In genomic region chr6:21587925-21588811, GRCh38 we compare ENCODE assay signal across 8 cellular contexts. TPM values are rescaled to one million over a fixed set of nuclear protein-coding genes. Genes with fewer than 3 reads are reported as not detected.
DNase-seq lines count a peak whose midpoint lies in the region; ATAC-seq and TF ChIP-seq lines count a peak whose summit lies in the region.

No MANE protein-coding gene starts in this region.

- H3K4me1 ChIP-seq in HUES64 (ENCODE audit: insufficient read depth, low read length) (peaks cover 17% of the 10 kb centered on the region; the same call in 1 of the 2 replicates), right cardiac atrium (ENCODE audit: control insufficient read depth, insufficient read depth, low read length) (no peaks in the 10 kb centered on the region), prostate gland (replicated peaks) (no peaks in the 10 kb centered on the region)

- H3K27ac ChIP-seq in HUES64 (ENCODE audit: low read depth, low read length) (no peak overlapping the region), right cardiac atrium (ENCODE audit: low read length) (peak overlapping the region; percentile 65), prostate gland (peak overlapping the region; percentile 88 to 89)

- peak; percentile 4 for TF ChIP-seq POLR2A in prostate gland (IDR thresholded peaks at IDR 0.05)

- under 1% methylated on average over 64 of the region's 64 CpGs for WGBS in HUES64
- under 1% methylated on average over 64 of the region's 64 CpGs for WGBS in right cardiac atrium
- WGBS in prostate gland, result under 1% methylated on average over 59 of the region's 64 CpGs

- DNase-seq in GM06990 (ENCODE audit: extremely low read depth, insufficient read length), result peak; percentile 90
- DNase-seq in RKO (ENCODE audit: low spot score), result peak; percentile 70
- peak in 49 of 58 donors; percentile 18 to 86 (median 56) for DNase-seq in anterior cingulate cortex (lab: John Stamatoyannopoulos, UW)
- DNase-seq in right cardiac atrium, result peak; percentile 56 to 84 (median 83)
- DNase-seq in prostate gland (ENCODE audit: low spot score), result peak; percentile 61
- DNase-seq in middle frontal gyrus (ENCODE audit: extremely low spot score, low spot score), result no peak

- TF ChIP-seq CTCF in GM06990 (IDR thresholded peaks at IDR 0.05; ENCODE audit: insufficient read depth, low read length, poor library complexity, severe bottlenecking), result no peak
- no peak for TF ChIP-seq CTCF in prostate gland (IDR thresholded peaks at IDR 0.05)

- ATAC-seq in GM21619 (IDR thresholded peaks at IDR 0.05; ENCODE audit: unreplicated experiment) (peak; percentile 28), right cardiac atrium (peak; percentile 67 to 71)

- intact Hi-C loops in right cardiac atrium (cut with DNase I) (loop anchor here (5.0 to 10.0 kb wide), 7 partner anchors 243 to 1026 kb away; no protein-coding TSS in a partner anchor), prostate gland (cut with DNase I) (loop anchor here (2.0 to 10.0 kb wide), 3 partner anchors 253 to 1023 kb away; no protein-coding TSS in a partner anchor)

- H3K27me3 ChIP-seq in GM06990 (replicated peaks; ENCODE audit: control insufficient read depth, insufficient read depth, low read length) (no peaks in the 10 kb centered on the region), HUES64 (ENCODE audit: insufficient read depth, low read length) (peaks cover 31% of the 10 kb centered on the region), right cardiac atrium (ENCODE audit: control insufficient read depth, insufficient read depth) (no peaks in the 10 kb centered on the region), prostate gland (replicated peaks; ENCODE audit: insufficient read depth) (no peaks in the 10 kb centered on the region)

- peak overlapping the region; percentile 82 for H3K4me3 ChIP-seq in GM06990 (replicated peaks; ENCODE audit: low read depth, low read length)
- H3K4me3 ChIP-seq in HUES64 (ENCODE audit: low read length), result peak overlapping the region; percentile 75
- peak overlapping the region; percentile 58 for H3K4me3 ChIP-seq in right cardiac atrium (ENCODE audit: low read length)
- H3K4me3 ChIP-seq in prostate gland, result peak overlapping the region; percentile 57 to 58

- H3K36me3 ChIP-seq in GM06990 (ENCODE audit: control insufficient read depth, insufficient read depth, low read length), result no peaks in the 10 kb centered on the region
- no peaks in the 10 kb centered on the region for H3K36me3 ChIP-seq in HUES64 (ENCODE audit: insufficient read depth, low read length)
- H3K36me3 ChIP-seq in prostate gland, result no peaks in the 10 kb centered on the region

- no peaks in the 10 kb centered on the region for H3K9me3 ChIP-seq in HUES64 (ENCODE audit: insufficient read depth, low read depth, low read length)
- no peaks in the 10 kb centered on the region for H3K9me3 ChIP-seq in right cardiac atrium (ENCODE audit: control insufficient read depth, low read length)
- no peaks in the 10 kb centered on the region for H3K9me3 ChIP-seq in prostate gland

- peak overlapping the region; percentile 68 for H3K9ac ChIP-seq in HUES64 (ENCODE audit: low read depth, low read length)

RNA-seq across cellular contexts. Expression of gene SOX4, which starts 5.4 kb away (rescaled TPM):
- polyA plus RNA-seq in HUES64 (2013, experiment 1 of 2), result 60.3 TPM
- 73.4 TPM for polyA plus RNA-seq in HUES64 (2013, experiment 2 of 2)
- 1 to 10 TPM; 4.8 to 8.7 (median 6.6) TPM for total RNA-seq in right cardiac atrium
- 2.9 TPM for polyA plus RNA-seq in right cardiac atrium
- 10 to 100 TPM; 41.7 to 44.1 TPM for total RNA-seq in prostate gland

Comparison
In these comparisons a context has a peak if more than half of its experiments do, and no peak if none do; other contexts are left out.
1. RNA of gene SOX4, which starts 5.4 kb away (total RNA-seq): 41.7 to 44.1 TPM in prostate gland; 4.8 to 8.7 TPM in right cardiac atrium; every median in the first group is over 4 times any median in the second.
2. Peak in every context shown above with its lines, with median percentiles within 50 percentile points of each other: H3K4me3 ChIP-seq.